1 cellular context compared by ENCODE assay signal in genomic region chr21:37546299-37546908, GRCh38.
TF ChIP-seq lines count a peak whose summit lies in the region.

No MANE protein-coding gene starts in this region.

TF ChIP-seq in HepG2, 621 proteins besides CTCF, POLR2A, EP300 and RAD21 (continued from another document):
- no peak for TF ChIP-seq THAP7 (CRISPR knock-in tag; IDR thresholded peaks at IDR 0.05)
- TF ChIP-seq ZBTB33 (CRISPR knock-in tag; IDR thresholded peaks at IDR 0.05): peak; percentile 42; the same call in 1 of the 2 replicates
TF ChIP-seq in HepG2: peak in this region for 1.
